1 cellular context compared by ENCODE assay signal in genomic region chr7:96727534-96728088, GRCh38.
TF ChIP-seq lines count a peak whose summit lies in the region.

No MANE protein-coding gene starts in this region.

TF ChIP-seq in WTC11, 78 proteins besides CTCF, POLR2A, EP300 and RAD21 (continued from another document):
- TF ChIP-seq E2F1 (CRISPR knock-in tag; IDR thresholded peaks at IDR 0.05) (no peak), ZNF232 (CRISPR knock-in tag; IDR thresholded peaks at IDR 0.05) (no peak), EMX1 (CRISPR knock-in tag; IDR thresholded peaks at IDR 0.05) (no peak), ARID4B (CRISPR knock-in tag; IDR thresholded peaks at IDR 0.05; ENCODE audit: borderline replicate concordance) (no peak)
